In genomic region chr15:38690737-38691332, GRCh38 we compare ENCODE assay signal across 8 cellular contexts.
DNase-seq lines count a peak whose midpoint lies in the region; ATAC-seq and TF ChIP-seq lines count a peak whose summit lies in the region.

No MANE protein-coding gene starts in this region.

- no peaks in the 10 kb centered on the region for H3K27me3 ChIP-seq in brain microvascular endothelial cell (replicated peaks)

- no peaks in the 10 kb centered on the region for H3K36me3 Mint-ChIP-seq in Calu3 (ENCODE audit: insufficient read depth, unreplicated experiment)

- H3K9me3 Mint-ChIP-seq in Calu3 (ENCODE audit: low read depth, unreplicated experiment) = no peaks in the 10 kb centered on the region

- TF ChIP-seq CTCF in Calu3 (IDR thresholded peaks at IDR 0.05; ENCODE audit: unreplicated experiment) = peak; percentile 45
- peak; percentile 92 for TF ChIP-seq CTCF in brain microvascular endothelial cell (IDR thresholded peaks at IDR 0.05; ENCODE audit: low read depth, low read length, missing control alignments)

- H3K27me3 Mint-ChIP-seq in Calu3 (ENCODE audit: unreplicated experiment) = no peaks in the 10 kb centered on the region

- H3K4me3 ChIP-seq in brain microvascular endothelial cell (ENCODE audit: low read depth, low read length) = no peak overlapping the region

- H3K4me1 Mint-ChIP-seq in Calu3 (ENCODE audit: low read depth, unreplicated experiment) = no peaks in the 10 kb centered on the region

- no TSS peak for BruUV-seq in Calu3 (replicated peaks; lab: Mats Ljungman, UMichigan)

- in situ Hi-C loops in brain microvascular endothelial cell (cut with HindIII; ENCODE audit: low pct_ligation_motif_present, low sequenced_read_pairs) = loop anchor here (25.0 kb wide), 1 partner anchor 704 kb away; no protein-coding TSS in a partner anchor

- peak; percentile 52 for ATAC-seq in GM21723 (IDR thresholded peaks at IDR 0.05; ENCODE audit: unreplicated experiment)
- ATAC-seq in GM18511 (IDR thresholded peaks at IDR 0.05; ENCODE audit: unreplicated experiment) = no peak

- H3K4me3 Mint-ChIP-seq in Calu3 (ENCODE audit: low read depth, unreplicated experiment) = no peak overlapping the region

- CTCF ChIA-PET in Calu3 (lab: Charles Lee) = interaction anchor here (0.6 to 1.9 kb wide), 4 partner anchors 9 to 250 kb away, joined by 3 to 10 read pairs (median 4); no protein-coding TSS in a partner anchor

- H3K36me3 ChIP-seq in brain microvascular endothelial cell (replicated peaks) = no peaks in the 10 kb centered on the region

- H3K27ac Mint-ChIP-seq in Calu3 (ENCODE audit: unreplicated experiment) = no peak overlapping the region

- H3K27ac ChIP-seq in brain microvascular endothelial cell = no peak overlapping the region

- intact Hi-C loops in Calu3 (cut with micrococcal nuclease; ENCODE audit: unreplicated experiment) = no loop called here

- DNase-seq in Calu3 (peak; percentile 62), NCI-H1105 treated with DMSO at 0.1 percent for 48 hours (lab: John Stamatoyannopoulos, UW) (peak; percentile 87), UCSD-AML1 (lab: John Stamatoyannopoulos, UW; ENCODE audit: unreplicated experiment) (peak; percentile 55), brain microvascular endothelial cell (peak; percentile 69), inferior parietal cortex (ENCODE audit: extremely low spot score) (peak; percentile 95)
- DNase-seq in stimulated activated CD4-positive, alpha-beta T cell treated with anti-CD3 and anti-CD28 coated beads, Interleukin-1b, Interleukin-23, amount 100 ng/mL, for 24 hours (ENCODE audit: low read depth in 4 of 4, low spot score in 1 of 4) = peak; percentile 54 to 71 (median 66)
